Comparison of ENCODE assay signal across 1 cellular context in genomic region chr2:121596221-121597080, GRCh38.
TF ChIP-seq lines count a peak whose summit lies in the region.

No MANE protein-coding gene starts in this region.

TF ChIP-seq in GM23338, 12 proteins besides CTCF, POLR2A, EP300 and RAD21 (continued from another document):
- no peak for TF ChIP-seq REST (IDR thresholded peaks at IDR 0.05; ENCODE audit: unreplicated experiment)
- no peak for TF ChIP-seq EZH2phosphoT487 (IDR thresholded peaks at IDR 0.05; ENCODE audit: unreplicated experiment)
